Comparison of ENCODE assay signal across 19 cellular contexts in the genomic region with DNA sequence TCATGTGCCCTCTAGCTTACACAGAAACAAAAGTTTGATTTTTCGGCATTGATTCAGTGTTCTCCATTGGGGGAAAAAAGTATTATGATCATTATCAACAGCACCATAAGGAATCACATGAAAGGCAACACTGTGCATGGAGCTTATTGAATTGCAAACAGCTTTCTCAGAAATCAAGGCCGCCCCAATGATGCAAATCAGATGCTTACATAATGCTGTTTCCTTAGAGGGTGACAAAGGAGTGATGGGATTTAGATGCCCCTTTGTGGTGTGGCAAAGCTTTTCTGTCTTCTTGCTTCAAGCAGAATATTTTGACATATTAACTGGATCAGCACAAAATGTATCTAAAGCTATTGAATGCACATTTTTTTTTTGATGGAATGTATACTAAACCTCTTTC.
DNase-seq lines count a peak whose midpoint lies in the region; ATAC-seq and TF ChIP-seq lines count a peak whose summit lies in the region.
"Had no signal": no experiment of that assay in that cellular context is flagged by ENCODE, and none has a peak within 500 bp of the region (broad histone marks: within the 10 kb centered on the region; RNA-seq: fewer than 3 reads in every experiment).

No MANE protein-coding gene starts in this region.

- H3K79me1 ChIP-seq in neuronal stem cell (ENCODE audit: low read depth, low read length): no peaks in the 10 kb centered on the region

- peaks cover 5% of the 10 kb centered on the region; the same call in 2 of the 3 replicates for H3K4me1 Mint-ChIP-seq in GM23338
- H3K4me1 Mint-ChIP-seq in endodermal cell: peaks cover 4% of the 10 kb centered on the region

- no peak overlapping the region for H2BK15ac ChIP-seq in neuronal stem cell (ENCODE audit: low read length)

- H3K79me2 ChIP-seq in GM23338 (replicated peaks; ENCODE audit: insufficient read depth): no peaks in the 10 kb centered on the region

- H3K4me3 Mint-ChIP-seq in GM23338 (no peak overlapping the region), endodermal cell (no peak overlapping the region)
- H3K4me3 Mint-ChIP-seq: B cell; CD8-positive, alpha-beta T cell; H9; IgD-negative memory B cell had no signal

- no peak overlapping the region for H3K9ac ChIP-seq in endodermal cell (ENCODE audit: extremely low read depth, low read length, poor library complexity, severe bottlenecking)
- no peak overlapping the region for H3K9ac ChIP-seq in neuronal stem cell (ENCODE audit: low read depth, low read length, poor library complexity)
- H3K9ac ChIP-seq: BLaER1 treated with 17β-estradiol and CSF1 and Interleukin-3, amounts not matched to agents 10 nM and 100 nM had no signal

- H3K27ac ChIP-seq in GM23338 (ENCODE audit: low read depth) (no peak overlapping the region), endodermal cell (ENCODE audit: low read depth, low read length) (peak overlapping the region; percentile 55), neuronal stem cell (replicated peaks; ENCODE audit: low read length) (no peak overlapping the region)
- H3K27ac ChIP-seq: BLaER1 treated with 17β-estradiol and CSF1 and Interleukin-3, amounts not matched to agents 10 nM and 100 nM had no signal

- H3K18ac ChIP-seq in neuronal stem cell (ENCODE audit: low read length): no peak overlapping the region

- ATAC-seq in GM23338: peak; percentile 37; the same call in 1 of the 3 replicates
- ATAC-seq in GM19328 (IDR thresholded peaks at IDR 0.05; ENCODE audit: unreplicated experiment): no peak
- ATAC-seq: CD8-positive, alpha-beta T cell; GM12878; HepG2 had no signal

- H3K4me3 ChIP-seq in GM23338 (no peak overlapping the region), endodermal cell (ENCODE audit: low read length) (no peak overlapping the region), neuronal stem cell (ENCODE audit: low read length in 2 of 2) (no peak overlapping the region)
- H3K4me3 ChIP-seq: BLaER1 treated with 17β-estradiol and CSF1 and Interleukin-3, amounts not matched to agents 10 nM and 100 nM; GM12878 had no signal

- no peaks in the 10 kb centered on the region for H3K9me3 Mint-ChIP-seq in GM23338
- H3K9me3 Mint-ChIP-seq in endodermal cell: no peaks in the 10 kb centered on the region
- H3K9me3 Mint-ChIP-seq: CD8-positive, alpha-beta T cell; H9; IgD-negative memory B cell had no signal

- no peaks in the 10 kb centered on the region for H4K20me1 ChIP-seq in GM23338 (replicated peaks; ENCODE audit: insufficient read depth)
- H4K20me1 ChIP-seq: BLaER1 treated with 17β-estradiol and CSF1 and Interleukin-3, amounts not matched to agents 10 nM and 100 nM had no signal

- no peaks in the 10 kb centered on the region for H3K27me3 ChIP-seq in GM23338 (ENCODE audit: insufficient read depth)
- H3K27me3 ChIP-seq in endodermal cell (ENCODE audit: control insufficient read depth, insufficient read depth, low read length, poor library complexity, severe bottlenecking): no peaks in the 10 kb centered on the region
- H3K27me3 ChIP-seq in neuronal stem cell (ENCODE audit: control insufficient read depth in 3 of 3, insufficient read depth in 3 of 3, low read depth in 1 of 3, low read length in 3 of 3): no peaks in the 10 kb centered on the region
- H3K27me3 ChIP-seq: BLaER1 treated with 17β-estradiol and CSF1 and Interleukin-3, amounts not matched to agents 10 nM and 100 nM had no signal

- H3K36me3 ChIP-seq in GM23338 (ENCODE audit: insufficient read depth): no peaks in the 10 kb centered on the region
- no peaks in the 10 kb centered on the region for H3K36me3 ChIP-seq in endodermal cell (ENCODE audit: control insufficient read depth, insufficient read depth, low read length)
- no peaks in the 10 kb centered on the region for H3K36me3 ChIP-seq in neuronal stem cell (replicated peaks in 1 of 2; ENCODE audit: control insufficient read depth in 2 of 2, insufficient read depth in 2 of 2, low read length in 2 of 2)
- H3K36me3 ChIP-seq: BLaER1 treated with 17β-estradiol and CSF1 and Interleukin-3, amounts not matched to agents 10 nM and 100 nM had no signal

- H2BK5ac ChIP-seq in neuronal stem cell (ENCODE audit: low read length): no peak overlapping the region

- no peak overlapping the region for H2AK5ac ChIP-seq in neuronal stem cell (ENCODE audit: low read depth, low read length)

- H3F3A ChIP-seq in GM23338 (replicated peaks; ENCODE audit: low read depth): no peaks in the 10 kb centered on the region

- no peak for TF ChIP-seq CTCF in GM23338 (conservative IDR thresholded peaks at IDR 0.05; ENCODE audit: low read depth in 2 of 2)
- TF ChIP-seq CTCF in endodermal cell (conservative IDR thresholded peaks at IDR 0.05): no peak

- H3K4me2 ChIP-seq in GM23338 (no peak overlapping the region), neuronal stem cell (ENCODE audit: insufficient read depth, low read length, poor library complexity, severe bottlenecking) (no peak overlapping the region)
- H3K4me2 ChIP-seq: BLaER1 treated with 17β-estradiol and CSF1 and Interleukin-3, amounts not matched to agents 10 nM and 100 nM had no signal

- no peak overlapping the region for H3K14ac ChIP-seq in neuronal stem cell (ENCODE audit: low read length)

- WGBS in endodermal cell (ENCODE audit: insufficient coverage in 1 of 2, insufficient read length in 1 of 2), 2 experiments: 66% methylated on average over 2 of the region's 2 CpGs; no CpG with 5 or more reads in 1 of the 2 experiments
- WGBS in neuronal stem cell (ENCODE audit: extremely low coverage in 2 of 2, insufficient read length in 2 of 2, insufficient replicate concordance in 1 of 2), 2 donors: no CpG with 5 or more reads among the region's 2 CpGs

- no peak overlapping the region for H2BK120ac ChIP-seq in neuronal stem cell (ENCODE audit: low read depth, low read length)

- no peak overlapping the region for H4K8ac ChIP-seq in neuronal stem cell (ENCODE audit: low read depth, low read length)

- no peak overlapping the region for H4K91ac ChIP-seq in neuronal stem cell (ENCODE audit: low read depth, low read length, poor library complexity)

- H2AFZ ChIP-seq in GM23338: 0 out of 2 replicates have a peak overlapping the region, but pooled peaks have one; percentile 9
- peak overlapping the region; percentile 73 for H2AFZ ChIP-seq in neuronal stem cell (ENCODE audit: low read length)

- H3K27me3 Mint-ChIP-seq in GM23338 (ENCODE audit: insufficient read depth, low read depth, poor library complexity) (no peaks in the 10 kb centered on the region), endodermal cell (ENCODE audit: insufficient read depth) (no peaks in the 10 kb centered on the region)

- DNase-seq in GM23338 (ENCODE audit: low spot score) (peak; percentile 19), NCI-H526 (lab: John Stamatoyannopoulos, UW) (peak; percentile 2 to 53), endodermal cell (no peak), neuronal stem cell (ENCODE audit: low spot score) (no peak), middle frontal gyrus (ENCODE audit: extremely low spot score, low spot score) (no peak), OCI-M1 (lab: John Stamatoyannopoulos, UW) (no peak)
- no peak for DNase-seq in activated T-cell treated with anti-CD3 and anti-CD28 coated beads, Interleukin-2, amount 50 U/mL, for 1 hour
- DNase-seq: Calu3; CD8-positive, alpha-beta T cell; EL; GOT3; H9; KG1 had no signal

- H3K9me2 ChIP-seq in GM23338 (ENCODE audit: insufficient read depth): no peaks in the 10 kb centered on the region

- H3K27ac Mint-ChIP-seq in GM23338: no peak overlapping the region
- no peak overlapping the region for H3K27ac Mint-ChIP-seq in endodermal cell
- H3K27ac Mint-ChIP-seq: B cell; CD8-positive, alpha-beta T cell; H9; IgD-negative memory B cell had no signal

- H3K36me3 Mint-ChIP-seq in GM23338 (ENCODE audit: low read depth): no peaks in the 10 kb centered on the region
- no peaks in the 10 kb centered on the region for H3K36me3 Mint-ChIP-seq in endodermal cell (ENCODE audit: low read depth)
- H3K36me3 Mint-ChIP-seq: CD8-positive, alpha-beta T cell; IgD-negative memory B cell had no signal

- no peak overlapping the region for H3K23ac ChIP-seq in neuronal stem cell (ENCODE audit: low read depth, low read length, poor library complexity)

- H3K4me1 ChIP-seq in GM23338 (ENCODE audit: insufficient read depth) (peaks cover 13% of the 10 kb centered on the region; the same call in 1 of the 2 replicates), endodermal cell (ENCODE audit: control insufficient read depth, insufficient read depth, low read length) (no peaks in the 10 kb centered on the region), neuronal stem cell (ENCODE audit: control insufficient read depth in 2 of 2, insufficient read depth in 1 of 2, low read depth in 1 of 2, low read length in 2 of 2) (peaks cover 2 to 20% of the 10 kb centered on the region in 2 donors)

- H3K9me3 ChIP-seq in endodermal cell (ENCODE audit: control insufficient read depth, low read length) (no peaks in the 10 kb centered on the region), neuronal stem cell (replicated peaks in 1 of 2; ENCODE audit: control insufficient read depth in 2 of 2, insufficient read depth in 1 of 2, low read depth in 1 of 2, low read length in 2 of 2) (no peaks in the 10 kb centered on the region)

- H2BK12ac ChIP-seq in neuronal stem cell (ENCODE audit: low read length): no peak overlapping the region

- no peak overlapping the region for H3K4ac ChIP-seq in neuronal stem cell (ENCODE audit: low read length)

Comparison
In these comparisons a context has a peak if more than half of its experiments do, and no peak if none do; other contexts are left out.
1. DNase-seq: peak in GM23338 (single experiment) and NCI-H526 (2 of 2); none in endodermal cell (single experiment), neuronal stem cell (single experiment), middle frontal gyrus (single experiment), activated T-cell treated with anti-CD3 and anti-CD28 coated beads, Interleukin-2, amount 50 U/mL, for 1 hour (single experiment) and OCI-M1 (single experiment).